ENCODE assay signal across 8 cellular contexts in the genomic region with DNA sequence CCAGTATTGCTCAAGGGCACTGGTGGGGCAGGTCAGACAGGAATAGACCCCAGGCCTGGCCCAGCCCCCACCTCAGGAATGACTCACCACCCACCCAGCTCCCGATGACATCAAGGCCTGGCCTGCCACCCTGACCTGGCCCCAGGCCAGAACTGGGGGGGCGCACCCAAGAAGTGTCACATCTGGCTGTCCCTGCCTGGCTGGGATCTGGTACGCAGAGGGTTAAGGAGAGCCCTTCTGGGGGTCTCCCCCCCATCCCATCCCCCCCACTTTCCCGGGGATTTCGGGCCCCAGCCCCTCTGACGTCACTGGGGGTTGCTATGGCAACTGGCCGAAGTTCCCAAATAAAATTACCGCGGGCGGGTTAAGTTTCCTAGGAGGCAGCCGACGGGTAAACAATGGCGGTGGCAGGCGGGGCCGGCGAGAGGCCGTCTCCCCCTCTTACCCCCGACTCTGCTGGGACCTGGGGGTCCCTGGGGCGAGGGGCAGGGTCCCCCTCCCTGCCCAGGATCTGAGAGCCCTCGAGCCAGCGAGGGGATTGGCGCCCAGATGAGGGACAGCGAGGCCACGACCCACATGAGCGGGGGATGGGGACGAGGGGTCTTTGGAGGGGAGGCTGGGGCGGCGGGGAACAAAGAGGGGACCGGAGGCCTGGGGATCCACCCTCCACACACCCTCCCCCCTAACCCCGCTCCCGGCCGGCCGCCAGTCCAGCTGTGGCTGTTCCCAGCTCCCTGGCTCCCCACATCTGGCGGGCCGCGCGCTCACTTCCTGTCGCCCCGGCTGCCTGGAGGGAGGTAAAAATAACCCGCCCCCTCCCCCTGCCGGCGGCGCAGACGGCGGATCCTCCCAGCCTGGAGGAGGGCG. TPM values are rescaled to one million over a fixed set of nuclear protein-coding genes. Genes with fewer than 3 reads are reported as not detected.
DNase-seq lines count a peak whose midpoint lies in the region; ATAC-seq, FAIRE-seq and TF ChIP-seq lines count a peak whose summit lies in the region.

No MANE protein-coding gene starts in this region.

- H3K27ac ChIP-seq in astrocyte (ENCODE audit: low read depth, low read length) = peak overlapping the region; percentile 100

- no peak overlapping the region for H3K4me3 Mint-ChIP-seq in astrocyte (ENCODE audit: unreplicated experiment)

- peak overlapping the region; percentile 49 for H3K4me3 ChIP-seq in astrocyte (ENCODE audit: insufficient read depth, low read depth, low read length)

- no peaks in the 10 kb centered on the region for H3K27me3 ChIP-seq in astrocyte (ENCODE audit: insufficient read depth, low read length)

- no peak for TF ChIP-seq CTCF in astrocyte (IDR thresholded peaks at IDR 0.05; ENCODE audit: insufficient read depth, low read depth, low read length)

- DNase-seq in GM04504 (ENCODE audit: low read depth) (peak; percentile 86), NCI-H146 (lab: John Stamatoyannopoulos, UW) (peak; percentile 90), T-helper 22 cell (ENCODE audit: low read depth) (peak; percentile 93), astrocyte (ENCODE audit: low read depth) (peak; percentile 82), hippocampal formation (lab: John Stamatoyannopoulos, UW) (peak; percentile 44 to 74), sciatic nerve (ENCODE audit: low spot score) (peak; percentile 97)

- H4K20me1 ChIP-seq in astrocyte (ENCODE audit: insufficient read depth, low read length) = peaks cover 2% of the 10 kb centered on the region

- H3K36me3 ChIP-seq in astrocyte (ENCODE audit: insufficient read depth, low read length) = no peaks in the 10 kb centered on the region

- H3K27me3 Mint-ChIP-seq in astrocyte (ENCODE audit: low read depth, unreplicated experiment) = no peaks in the 10 kb centered on the region

- peaks cover 63% of the 10 kb centered on the region for H3K4me1 ChIP-seq in astrocyte (ENCODE audit: insufficient read depth, low read length)

- no peaks in the 10 kb centered on the region for H3K9me3 Mint-ChIP-seq in astrocyte (ENCODE audit: unreplicated experiment)

- H3K27ac Mint-ChIP-seq in astrocyte (ENCODE audit: unreplicated experiment) = peak overlapping the region; percentile 100

- H3K36me3 Mint-ChIP-seq in astrocyte (ENCODE audit: low read depth, unreplicated experiment) = no peaks in the 10 kb centered on the region

- peak overlapping the region; percentile 98 for H3K9ac ChIP-seq in astrocyte (ENCODE audit: low read length)

- peak overlapping the region; percentile 84 for H3K4me2 ChIP-seq in astrocyte (ENCODE audit: low read length)

- intact Hi-C loops in sciatic nerve (cut with DNase I) = no loop called here

- ATAC-seq in HG02610 (IDR thresholded peaks at IDR 0.05; ENCODE audit: unreplicated experiment) (peak; percentile 24), sciatic nerve (peak; percentile 79), HG02938 (IDR thresholded peaks at IDR 0.05; ENCODE audit: unreplicated experiment) (no peak)

- peaks cover 24% of the 10 kb centered on the region for H3K4me1 Mint-ChIP-seq in astrocyte (ENCODE audit: low read depth, unreplicated experiment)

- no peaks in the 10 kb centered on the region for H3K9me3 ChIP-seq in astrocyte (ENCODE audit: insufficient read depth, low read depth, low read length)

- FAIRE-seq in astrocyte (lab: Jason Lieb, UNC) = no peak

- no peak overlapping the region for H2AFZ ChIP-seq in astrocyte (ENCODE audit: low read depth, low read length)

- H3K79me2 ChIP-seq in astrocyte (ENCODE audit: insufficient read depth, low read length) = peaks cover 18% of the 10 kb centered on the region

RNA-seq across cellular contexts. Expression of gene NANOS3, which starts 29.7 kb away (rescaled TPM):
- total RNA-seq in astrocyte (1.1 and 2.9 TPM in 2 replicates), sciatic nerve (1.4 TPM)

RNA-seq across cellular contexts. Expression of gene ZSWIM4, which starts 52.0 kb away (rescaled TPM):
- 9.5 and 10.6 TPM in 2 replicates for total RNA-seq in astrocyte
- total RNA-seq in sciatic nerve = 8.2 TPM

RNA-seq across cellular contexts. Expression of gene BRME1, which starts 58.7 kb away (rescaled TPM):
- total RNA-seq in astrocyte (0.68 and 0.91 TPM in 2 replicates), sciatic nerve (3.4 TPM)

RNA-seq across cellular contexts. Expression of gene CC2D1A, which starts 58.7 kb away (rescaled TPM):
- total RNA-seq in astrocyte = 22.6 and 27.3 TPM in 2 replicates
- 45.3 TPM for total RNA-seq in sciatic nerve
